28 cellular contexts compared by ENCODE assay signal in the genomic region with DNA sequence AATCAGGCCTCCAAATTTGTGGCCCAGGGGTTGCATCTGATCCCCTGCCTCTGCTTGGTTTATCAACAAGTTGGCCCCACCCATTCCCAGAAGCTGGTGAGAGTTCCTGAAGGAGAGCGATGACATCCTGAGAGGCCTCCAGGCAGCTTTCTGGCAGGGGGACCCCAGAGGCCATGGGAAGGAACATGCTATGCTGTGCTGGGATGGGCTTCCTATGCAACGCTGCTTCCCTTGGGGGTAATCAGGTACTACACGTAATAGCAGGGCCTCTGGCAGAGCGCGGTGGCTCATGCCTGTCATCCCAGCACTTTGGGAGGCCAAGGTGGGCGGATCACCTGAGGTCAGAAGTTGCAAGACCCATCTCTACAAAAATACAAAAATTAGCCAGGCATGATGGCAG.
"Had no signal": no experiment of that assay in that cellular context is flagged by ENCODE, and none has a peak within 500 bp of the region (broad histone marks: within the 10 kb centered on the region; RNA-seq: fewer than 3 reads in every experiment).

No MANE protein-coding gene starts in this region.

- ATAC-seq: effector memory CD8-positive, alpha-beta T cell; gastroesophageal sphincter; heart left ventricle; mucosa of descending colon; natural killer cell treated with Interleukin-12 subunit alpha and Interleukin-12 subunit beta and Interleukin-15 and Interleukin-18, amount 100 ng/mL, for 72 hours; stimulated activated memory B cell treated with anti-CD40 and anti-IgM and Interleukin-4, amounts not matched to agents 10 μg/mL and 1 μg/mL and 100 μg/mL, for 72 hours; stimulated activated naive CD8-positive, alpha-beta T cell treated with anti-CD3 and anti-CD28 coated beads, Interleukin-15, amount 100 ng/mL, for 72 hours had no signal

- H3K4me3 ChIP-seq: coronary artery, dorsolateral prefrontal cortex, gastroesophageal sphincter, heart left ventricle, left ventricle myocardium inferior, lung, mucosa of descending colon, right atrium auricular region, spleen, uterus had no signal

- DNase-seq: activated CD4-positive, alpha-beta T cell treated with anti-CD3 and anti-CD28 coated beads for 48 hours; activated CD4-positive, alpha-beta T cell treated with anti-CD3 and anti-CD28 coated beads, Interleukin-2, amount 50 U/mL, for 48 hours; activated CD8-positive, alpha-beta memory T cell treated with anti-CD3 and anti-CD28 coated beads for 24 hours; activated effector memory CD4-positive, alpha-beta T cell treated with Interleukin-2 at 50 U/mL for 16 hours; activated naive CD4-positive, alpha-beta T cell treated with Interleukin-2 at 50 U/mL for 16 hours; anterior cingulate cortex; dorsolateral prefrontal cortex; effector memory CD8-positive, alpha-beta T cell; heart left ventricle; hypothalamus; islet precursor cell; left ventricle myocardium inferior; mucosa of descending colon; spleen; stimulated activated CD4-positive, alpha-beta T cell treated with anti-CD3 and anti-CD28 coated beads, Interleukin-2, amount 100 ng/mL, for 48 hours; stimulated activated naive CD8-positive, alpha-beta T cell treated with anti-CD3 and anti-CD28 coated beads, Interleukin-15, amount 100 ng/mL, for 72 hours; substantia nigra; uterus had no signal

- H3K27me3 ChIP-seq: dorsolateral prefrontal cortex, gastroesophageal sphincter, heart left ventricle, right atrium auricular region, spleen, uterus had no signal

- H3K4me1 ChIP-seq: gastroesophageal sphincter, heart left ventricle, left ventricle myocardium inferior, right atrium auricular region, spleen, uterus had no signal

- H3K27me3 Mint-ChIP-seq: activated naive CD8-positive, alpha-beta T cell; effector memory CD8-positive, alpha-beta T cell; natural killer cell treated with Interleukin-12 subunit alpha and Interleukin-12 subunit beta and Interleukin-15 and Interleukin-18, amount 100 ng/mL, for 72 hours; stimulated activated memory B cell treated with anti-CD40 and anti-IgM and Interleukin-4, amounts not matched to agents 10 μg/mL and 1 μg/mL and 100 μg/mL, for 72 hours; stimulated activated naive CD8-positive, alpha-beta T cell treated with anti-CD3 and anti-CD28 coated beads, Interleukin-15, amount 100 ng/mL, for 72 hours; type B pancreatic cell had no signal

- H3K27ac Mint-ChIP-seq: natural killer cell treated with Interleukin-12 subunit alpha and Interleukin-12 subunit beta and Interleukin-15 and Interleukin-18, amount 100 ng/mL, for 72 hours; stimulated activated memory B cell treated with anti-CD40 and anti-IgM and Interleukin-4, amounts not matched to agents 10 μg/mL and 1 μg/mL and 100 μg/mL, for 72 hours; T-helper 2 cell treated with Interferon-gamma antibody and Interleukin-4, amounts not matched to agents 5 μg/mL and 100 μg/mL, for 36 hours; type B pancreatic cell had no signal

- H3K4me3 Mint-ChIP-seq: activated naive CD8-positive, alpha-beta T cell; effector memory CD8-positive, alpha-beta T cell; natural killer cell treated with Interleukin-12 subunit alpha and Interleukin-12 subunit beta and Interleukin-15 and Interleukin-18, amount 100 ng/mL, for 72 hours; stimulated activated memory B cell treated with anti-CD40 and anti-IgM and Interleukin-4, amounts not matched to agents 10 μg/mL and 1 μg/mL and 100 μg/mL, for 72 hours; stimulated activated naive CD8-positive, alpha-beta T cell treated with anti-CD3 and anti-CD28 coated beads, Interleukin-15, amount 100 ng/mL, for 72 hours; T-helper 2 cell treated with Interferon-gamma antibody and Interleukin-4, amounts not matched to agents 5 μg/mL and 100 μg/mL, for 36 hours; type B pancreatic cell had no signal

- H3K27ac ChIP-seq: coronary artery, dorsolateral prefrontal cortex, gastroesophageal sphincter, heart left ventricle, left ventricle myocardium inferior, right atrium auricular region, spleen, uterus had no signal

- FAIRE-seq: endothelial cell of umbilical vein had no signal

- H3K36me3 ChIP-seq: uterus had no signal

- H3K9me3 ChIP-seq: gastroesophageal sphincter, heart left ventricle, left ventricle myocardium inferior, mucosa of descending colon, right atrium auricular region, spleen, uterus had no signal

- H3K9me3 Mint-ChIP-seq: effector memory CD8-positive, alpha-beta T cell; natural killer cell treated with Interleukin-12 subunit alpha and Interleukin-12 subunit beta and Interleukin-15 and Interleukin-18, amount 100 ng/mL, for 72 hours; stimulated activated memory B cell treated with anti-CD40 and anti-IgM and Interleukin-4, amounts not matched to agents 10 μg/mL and 1 μg/mL and 100 μg/mL, for 72 hours; stimulated activated naive CD8-positive, alpha-beta T cell treated with anti-CD3 and anti-CD28 coated beads, Interleukin-15, amount 100 ng/mL, for 72 hours; T-helper 2 cell treated with Interferon-gamma antibody and Interleukin-4, amounts not matched to agents 5 μg/mL and 100 μg/mL, for 36 hours; type B pancreatic cell had no signal
